In the genomic region with DNA sequence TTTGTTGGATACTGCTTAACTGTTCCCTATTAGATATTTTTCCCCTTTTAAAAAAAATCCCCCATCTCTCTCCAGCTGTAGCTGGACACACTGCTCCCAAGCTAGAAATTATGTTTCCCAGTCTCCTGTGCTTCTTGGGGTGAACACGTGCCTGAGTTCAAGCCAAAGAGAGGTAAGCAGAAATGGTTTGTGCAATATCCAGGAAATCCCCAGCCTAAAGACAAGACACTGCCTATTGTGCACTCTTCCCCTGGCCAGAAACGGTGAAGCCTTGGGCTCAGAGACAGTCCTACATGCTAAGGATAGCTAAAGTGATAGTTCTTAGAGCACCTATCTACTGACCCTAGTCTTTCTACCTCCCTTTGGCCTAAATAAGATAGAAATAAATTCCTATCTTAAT, we compare ENCODE assay signal across 1 cellular context.
TF ChIP-seq lines count a peak whose summit lies in the region.

No MANE protein-coding gene starts in this region.

TF ChIP-seq in GM12878, 131 proteins besides CTCF, POLR2A, EP300 and RAD21 (continued from another document):
- TF ChIP-seq, protein P1, sequence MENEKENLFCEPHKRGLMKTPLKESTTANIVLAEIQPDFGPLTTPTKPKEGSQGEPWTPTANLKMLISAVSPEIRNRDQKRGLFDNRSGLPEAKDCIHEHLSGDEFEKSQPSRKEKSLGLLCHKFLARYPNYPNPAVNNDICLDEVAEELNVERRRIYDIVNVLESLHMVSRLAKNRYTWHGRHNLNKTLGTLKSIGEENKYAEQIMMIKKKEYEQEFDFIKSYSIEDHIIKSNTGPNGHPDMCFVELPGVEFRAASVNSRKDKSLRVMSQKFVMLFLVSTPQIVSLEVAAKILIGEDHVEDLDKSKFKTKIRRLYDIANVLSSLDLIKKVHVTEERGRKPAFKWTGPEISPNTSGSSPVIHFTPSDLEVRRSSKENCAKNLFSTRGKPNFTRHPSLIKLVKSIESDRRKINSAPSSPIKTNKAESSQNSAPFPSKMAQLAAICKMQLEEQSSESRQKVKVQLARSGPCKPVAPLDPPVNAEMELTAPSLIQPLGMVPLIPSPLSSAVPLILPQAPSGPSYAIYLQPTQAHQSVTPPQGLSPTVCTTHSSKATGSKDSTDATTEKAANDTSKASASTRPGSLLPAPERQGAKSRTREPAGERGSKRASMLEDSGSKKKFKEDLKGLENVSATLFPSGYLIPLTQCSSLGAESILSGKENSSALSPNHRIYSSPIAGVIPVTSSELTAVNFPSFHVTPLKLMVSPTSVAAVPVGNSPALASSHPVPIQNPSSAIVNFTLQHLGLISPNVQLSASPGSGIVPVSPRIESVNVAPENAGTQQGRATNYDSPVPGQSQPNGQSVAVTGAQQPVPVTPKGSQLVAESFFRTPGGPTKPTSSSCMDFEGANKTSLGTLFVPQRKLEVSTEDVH (IDR thresholded peaks at IDR 0.05; ENCODE audit: low read depth, partially characterized antibody): no peak
- TF ChIP-seq, protein P2, sequence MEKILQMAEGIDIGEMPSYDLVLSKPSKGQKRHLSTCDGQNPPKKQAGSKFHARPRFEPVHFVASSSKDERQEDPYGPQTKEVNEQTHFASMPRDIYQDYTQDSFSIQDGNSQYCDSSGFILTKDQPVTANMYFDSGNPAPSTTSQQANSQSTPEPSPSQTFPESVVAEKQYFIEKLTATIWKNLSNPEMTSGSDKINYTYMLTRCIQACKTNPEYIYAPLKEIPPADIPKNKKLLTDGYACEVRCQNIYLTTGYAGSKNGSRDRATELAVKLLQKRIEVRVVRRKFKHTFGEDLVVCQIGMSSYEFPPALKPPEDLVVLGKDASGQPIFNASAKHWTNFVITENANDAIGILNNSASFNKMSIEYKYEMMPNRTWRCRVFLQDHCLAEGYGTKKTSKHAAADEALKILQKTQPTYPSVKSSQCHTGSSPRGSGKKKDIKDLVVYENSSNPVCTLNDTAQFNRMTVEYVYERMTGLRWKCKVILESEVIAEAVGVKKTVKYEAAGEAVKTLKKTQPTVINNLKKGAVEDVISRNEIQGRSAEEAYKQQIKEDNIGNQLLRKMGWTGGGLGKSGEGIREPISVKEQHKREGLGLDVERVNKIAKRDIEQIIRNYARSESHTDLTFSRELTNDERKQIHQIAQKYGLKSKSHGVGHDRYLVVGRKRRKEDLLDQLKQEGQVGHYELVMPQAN (conservative IDR thresholded peaks at IDR 0.05): no peak
- no peak for TF ChIP-seq GABPA (IDR thresholded peaks at IDR 0.05; ENCODE audit: low read depth)
- TF ChIP-seq BHLHE40 (IDR thresholded peaks at IDR 0.05; ENCODE audit: borderline replicate concordance in 1 of 2, low read depth in 2 of 2, low read length in 1 of 2): peak in 1 of 2 experiments; percentile 35; a peak in 1 of 4 replicates
- TF ChIP-seq POU2F2 (IDR thresholded peaks at IDR 0.05; ENCODE audit: borderline replicate concordance, low read depth, low read length): no peak
- TF ChIP-seq ZNF24 (IDR thresholded peaks at IDR 0.05): no peak
- no peak for TF ChIP-seq ZSCAN29 (IDR thresholded peaks at IDR 0.05)
